In the genomic region with DNA sequence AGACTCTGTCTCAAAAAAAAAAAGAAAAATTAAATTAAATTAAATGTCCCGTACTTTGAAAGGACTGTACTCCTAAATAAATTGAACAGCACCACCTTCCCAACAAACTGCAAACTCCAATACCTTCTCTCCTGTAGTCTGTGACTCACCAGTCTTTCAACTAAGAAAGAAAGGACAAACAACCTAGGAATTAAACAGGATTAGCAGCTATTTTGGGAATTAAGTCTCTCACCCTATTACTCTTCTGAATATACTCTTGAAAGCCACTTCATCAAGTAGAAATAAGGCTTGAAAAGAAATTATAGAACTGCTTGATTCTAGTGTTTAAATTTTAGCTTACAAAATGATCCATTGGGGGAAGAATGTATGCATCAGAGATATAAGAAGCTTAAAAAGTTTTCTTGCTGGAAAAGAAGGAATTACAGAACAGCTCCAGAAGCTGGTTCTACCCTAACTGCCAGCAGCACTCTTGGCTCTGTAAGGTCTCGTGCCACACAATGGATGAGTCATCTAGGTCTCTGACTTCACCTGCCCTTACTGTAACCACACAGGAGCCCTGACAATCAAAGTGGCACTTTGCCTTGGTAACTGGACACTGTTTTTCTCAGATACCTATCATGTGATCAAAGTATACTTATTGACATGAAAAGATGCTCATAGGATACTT, we compare ENCODE assay signal across 8 cellular contexts. TPM values are rescaled to one million over a fixed set of nuclear protein-coding genes. Genes with fewer than 3 reads are reported as not detected.
DNase-seq lines count a peak whose midpoint lies in the region; ATAC-seq, FAIRE-seq and TF ChIP-seq lines count a peak whose summit lies in the region.

No MANE protein-coding gene starts in this region.

- ATAC-seq in HG03159 (IDR thresholded peaks at IDR 0.05; ENCODE audit: unreplicated experiment) (peak; percentile 44), body of pancreas (peak; percentile 88), pancreas (peak; percentile 88 to 95 (median 90))

- WGBS in body of pancreas, 2 donors, result 54 to 66% methylated on average over 2 of the region's 2 CpGs
- WGBS in pancreas, 2 donors, result 62 to 67% methylated on average over 2 of the region's 2 CpGs

- no peaks in the 10 kb centered on the region for H4K20me1 ChIP-seq in DOHH2 (ENCODE audit: control insufficient read depth, insufficient read depth, low read depth, low read length)

- FAIRE-seq in pancreas (lab: Jason Lieb, UNC), result no peak
- no peak for FAIRE-seq in GM19239 (lab: Jason Lieb, UNC)

- peaks cover 26% of the 10 kb centered on the region for H3F3A ChIP-seq in DOHH2 (ENCODE audit: control insufficient read depth, insufficient read depth)

- H3K27ac ChIP-seq in DOHH2 (ENCODE audit: low read depth, low read length), result peak overlapping the region; percentile 94
- peak overlapping the region; percentile 76 for H3K27ac ChIP-seq in RWPE1
- H3K27ac ChIP-seq in body of pancreas, result peak overlapping the region in 2 of 4 donors; percentile 47 to 69
- H3K27ac ChIP-seq in pancreas, result peak overlapping the region in 1 of 4 donors; percentile 47

- intact Hi-C loops in body of pancreas (cut with DNase I) (no loop called here), pancreas (cut with DNase I) (no loop called here)

- CTCF ChIA-PET in RWPE1 (lab: Yijun Ruan, JAX), result interaction anchor here (0.6 kb wide), 1 partner anchor 38 kb away, joined by 4 read pairs; no protein-coding TSS in a partner anchor

- TF ChIP-seq CTCF in DOHH2 (IDR thresholded peaks at IDR 0.05; ENCODE audit: low read depth, low read length, poor library complexity, severe bottlenecking), result no peak
- no peak for TF ChIP-seq CTCF in RWPE1 (conservative IDR thresholded peaks at IDR 0.05; ENCODE audit: low read depth)
- TF ChIP-seq CTCF in body of pancreas (IDR thresholded peaks at IDR 0.05), result no peak
- no peak for TF ChIP-seq CTCF in pancreas (IDR thresholded peaks at IDR 0.05)

- POLR2A ChIA-PET in RWPE1 (lab: Yijun Ruan, JAX; ENCODE audit: low non-redundant PET), result no interaction called here

- H3K4me2 ChIP-seq in DOHH2 (ENCODE audit: low read length), result peak overlapping the region; percentile 77

- no peaks in the 10 kb centered on the region for H3K9me3 ChIP-seq in DOHH2 (ENCODE audit: control insufficient read depth, insufficient read depth, low read length)
- H3K9me3 ChIP-seq in body of pancreas, result no peaks in the 10 kb centered on the region
- H3K9me3 ChIP-seq in pancreas, result no peaks in the 10 kb centered on the region

- H3K9me2 ChIP-seq in DOHH2 (replicated peaks; ENCODE audit: control insufficient read depth, low read length), result no peaks in the 10 kb centered on the region

- DNase-seq in RWPE1 (ENCODE audit: low spot score) (peak; percentile 64), body of pancreas (peak; percentile 50 to 77 (median 64)), pancreas (peak in 4 of 6 donors; percentile 38 to 66 (median 48)), ecto neural progenitor cell (ENCODE audit: low spot score) (no peak), GM19239 (ENCODE audit: insufficient read length, low spot score) (no peak), retina (no peak)

- H3K36me3 ChIP-seq in DOHH2 (ENCODE audit: control insufficient read depth, low read length) (peaks cover 4% of the 10 kb centered on the region; the same call in 1 of the 2 replicates), body of pancreas (replicated peaks in 1 of 2; ENCODE audit: insufficient read depth in 1 of 2, low read depth in 2 of 2) (peaks cover 0 to 1% of the 10 kb centered on the region in 2 donors), pancreas (no peaks in the 10 kb centered on the region)

- peaks cover 36% of the 10 kb centered on the region for H3K79me2 ChIP-seq in DOHH2 (ENCODE audit: control insufficient read depth, low read length)

- H3K27me3 ChIP-seq in DOHH2 (ENCODE audit: control insufficient read depth, low read length), result no peaks in the 10 kb centered on the region
- no peaks in the 10 kb centered on the region for H3K27me3 ChIP-seq in body of pancreas
- H3K27me3 ChIP-seq in pancreas, result no peaks in the 10 kb centered on the region

- H3K4me1 ChIP-seq in DOHH2 (ENCODE audit: control insufficient read depth, low read length) (peaks cover 36% of the 10 kb centered on the region), body of pancreas (peaks cover 12% of the 10 kb centered on the region), pancreas (peaks cover 0 to 15% (median 0%) of the 10 kb centered on the region in 3 donors)

- no peak for TF ChIP-seq POLR2A in body of pancreas (IDR thresholded peaks at IDR 0.05)

- peak overlapping the region; percentile 80 for H3K4me3 ChIP-seq in DOHH2 (ENCODE audit: low read length)
- no peak overlapping the region for H3K4me3 ChIP-seq in body of pancreas
- no peak overlapping the region for H3K4me3 ChIP-seq in pancreas

RNA-seq across cellular contexts. Expression of gene CERS5, which starts 57.0 kb away (rescaled TPM):
- total RNA-seq in body of pancreas (10 to 100 TPM; 17.8 to 20.2 TPM), pancreas (10 to 100 TPM; 12.9 to 22.8 (median 15.6) TPM)
- 10 to 100 TPM; 48.0 to 84.3 TPM for polyA plus RNA-seq in pancreas

RNA-seq across cellular contexts. Expression of gene LIMA1, which starts 59.2 kb away (rescaled TPM):
- total RNA-seq in body of pancreas (10 to 100 TPM; 48.8 to 53.4 TPM), pancreas (10 to 100 TPM; 17.6 to 50.3 (median 27.2) TPM)
- polyA plus RNA-seq in pancreas, result 10 to 100 TPM; 19.8 to 24.1 TPM

Comparison
In these comparisons a context has a peak if more than half of its experiments do, and no peak if none do; other contexts are left out.
1. DNase-seq: peak in RWPE1 (single experiment), body of pancreas (4 of 4) and pancreas (4 of 6); none in ecto neural progenitor cell (single experiment), GM19239 (single experiment) and retina (single experiment).
2. Peak in every context shown above with its lines, with median percentiles within 50 percentile points of each other: ATAC-seq.